Comparison of ENCODE assay signal across 10 cellular contexts in the genomic region with DNA sequence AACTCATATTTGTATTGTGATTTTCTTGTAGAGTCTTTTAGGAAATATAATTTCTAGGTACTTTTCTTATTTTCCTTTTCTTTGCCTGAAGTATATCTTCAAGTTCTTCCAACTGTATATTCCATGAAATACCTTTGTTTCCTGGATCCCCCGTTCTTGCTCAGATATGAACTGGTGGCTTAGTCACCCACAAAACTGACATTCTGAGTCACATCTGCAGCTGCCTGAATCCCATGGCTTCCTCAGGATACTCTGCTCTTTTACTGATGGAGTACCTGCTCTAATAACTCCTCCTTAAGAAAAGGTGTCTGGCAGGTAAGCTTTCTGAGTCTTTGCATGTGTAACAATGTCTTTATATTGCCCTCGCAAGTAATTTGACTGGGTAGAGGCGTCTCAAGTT. TPM values are rescaled to one million over a fixed set of nuclear protein-coding genes. Genes with fewer than 3 reads are reported as not detected.
DNase-seq lines count a peak whose midpoint lies in the region; ATAC-seq and TF ChIP-seq lines count a peak whose summit lies in the region.
"Not testable (repeated sequence)": the region's sequence is repeated elsewhere in the genome, so short reads cannot be mapped to it uniquely, and the experiment has no call there.
"Had no signal": no experiment of that assay in that cellular context is flagged by ENCODE, and none has a peak within 500 bp of the region (broad histone marks: within the 10 kb centered on the region; RNA-seq: fewer than 3 reads in every experiment).

No MANE protein-coding gene starts in this region.

- peaks cover 25% of the 10 kb centered on the region for H3K4me1 Mint-ChIP-seq in activated naive CD4-positive, alpha-beta T cell treated with anti-CD3 and anti-CD28 coated beads, Interleukin-2, amount 50 U/mL, for 24 hours
- peaks cover 44% of the 10 kb centered on the region for H3K4me1 Mint-ChIP-seq in dendritic cell treated with granulocyte-macrophage colony-stimulating factor and Interleukin-4, amounts not matched to agents 40 ng/mL and 50 ng/mL, for 4 days (ENCODE audit: low read depth)
- not testable (repeated sequence) for H3K4me1 Mint-ChIP-seq in memory B cell

- H3F3A ChIP-seq in smooth muscle cell (ENCODE audit: low read depth): not testable (repeated sequence)

- H3K4me1 ChIP-seq in IMR-90 (ENCODE audit: control insufficient read depth, insufficient read depth, low read length); RWPE2 (ENCODE audit: insufficient read depth, poor library complexity, severe bottlenecking); foreskin keratinocyte: not testable (repeated sequence)
- H3K4me1 ChIP-seq in smooth muscle cell (ENCODE audit: low read depth): peaks cover 14% of the 10 kb centered on the region

- H3K9me3 Mint-ChIP-seq in activated naive CD4-positive, alpha-beta T cell treated with anti-CD3 and anti-CD28 coated beads, Interleukin-2, amount 50 U/mL, for 24 hours; dendritic cell treated with granulocyte-macrophage colony-stimulating factor and Interleukin-4, amounts not matched to agents 40 ng/mL and 50 ng/mL, for 4 days; memory B cell: not testable (repeated sequence)

- not testable (repeated sequence) for H3K9me3 ChIP-seq in IMR-90 (ENCODE audit: control insufficient read depth, insufficient read depth, low read length); RWPE2 (ENCODE audit: severe bottlenecking); smooth muscle cell (replicated peaks; ENCODE audit: low read depth)

- not testable (repeated sequence) for TF ChIP-seq POLR2A in IMR-90 (IDR thresholded peaks at IDR 0.05; ENCODE audit: low read depth, low read length)

- not testable (repeated sequence) for TF ChIP-seq RAD21 in IMR-90 (IDR thresholded peaks at IDR 0.05; ENCODE audit: low read length)

- not testable (repeated sequence) for H3K79me2 ChIP-seq in smooth muscle cell (ENCODE audit: low read depth)

- peak; percentile 1 for DNase-seq in EH (ENCODE audit: low read depth)
- peak; percentile 43 for DNase-seq in IMR-90
- DNase-seq in RWPE2 (ENCODE audit: low spot score); memory B cell (ENCODE audit: low spot score in 2 of 2); smooth muscle cell (lab: John Stamatoyannopoulos, UW; ENCODE audit: unreplicated experiment): not testable (repeated sequence)
- DNase-seq in foreskin keratinocyte: peak in 1 of 2 donors; percentile 17

- not testable (repeated sequence) for H3K4ac ChIP-seq in IMR-90 (ENCODE audit: low read depth, low read length)

- in situ Hi-C loops in IMR-90 (cut with MboI; ENCODE audit: low sequenced_read_pairs): not testable (repeated sequence)

- H3K27ac ChIP-seq in IMR-90 (ENCODE audit: insufficient read depth, low read length); RWPE2 (ENCODE audit: poor library complexity, severe bottlenecking); foreskin keratinocyte: not testable (repeated sequence)
- H3K27ac ChIP-seq in smooth muscle cell (ENCODE audit: low read depth): peak overlapping the region; percentile 2

- ATAC-seq in IMR-90 (ENCODE audit: low read depth); memory B cell (ENCODE audit: low read depth): not testable (repeated sequence)
- ATAC-seq in RWPE2 (ENCODE audit: low read depth) (peak; percentile 63; the same call in 2 of the 3 replicates), foreskin keratinocyte (peak; percentile 84)

- CTCF ChIA-PET in IMR-90 (lab: Yijun Ruan, JAX): not testable (repeated sequence)

- not testable (repeated sequence) for H4K8ac ChIP-seq in IMR-90 (ENCODE audit: low read depth in 2 of 2, low read length in 2 of 2)

- H3K79me1 ChIP-seq in IMR-90 (ENCODE audit: low read depth in 1 of 2, low read length in 2 of 2): not testable (repeated sequence)

- not testable (repeated sequence) for H3K36me3 Mint-ChIP-seq in activated naive CD4-positive, alpha-beta T cell treated with anti-CD3 and anti-CD28 coated beads, Interleukin-2, amount 50 U/mL, for 24 hours; memory B cell
- H3K36me3 Mint-ChIP-seq in dendritic cell treated with granulocyte-macrophage colony-stimulating factor and Interleukin-4, amounts not matched to agents 40 ng/mL and 50 ng/mL, for 4 days (ENCODE audit: low read depth): peaks cover 86% of the 10 kb centered on the region

- H2AK9ac ChIP-seq in IMR-90 (replicated peaks; ENCODE audit: low read depth, low read length, poor library complexity): not testable (repeated sequence)

- no CpG with 5 or more reads among the region's 3 CpGs for WGBS in IMR-90 (ENCODE audit: extremely low coverage in 2 of 2, insufficient read length in 1 of 2), 2 experiments
- WGBS in smooth muscle cell (ENCODE audit: low lambda C conversion rate): 69% methylated on average over 3 of the region's 3 CpGs

- not testable (repeated sequence) for H4K20me1 ChIP-seq in IMR-90 (ENCODE audit: insufficient read depth, low read length); smooth muscle cell (ENCODE audit: low read depth)

- intact Hi-C loops in IMR-90 (cut with micrococcal nuclease); dendritic cell treated with granulocyte-macrophage colony-stimulating factor and Interleukin-4, amounts not matched to agents 40 ng/mL and 50 ng/mL, for 4 days (cut with micrococcal nuclease): not testable (repeated sequence)

- H2BK20ac ChIP-seq in IMR-90 (ENCODE audit: low read depth, low read length): not testable (repeated sequence)

- H3K56ac ChIP-seq in IMR-90 (ENCODE audit: extremely low read depth, insufficient read depth, low read length): not testable (repeated sequence)

- POLR2A ChIA-PET in IMR-90 (lab: Charles Lee; ENCODE audit: unreplicated experiment): not testable (repeated sequence)

- H4K91ac ChIP-seq in IMR-90 (ENCODE audit: insufficient read depth, low read depth, low read length): not testable (repeated sequence)

- H3K14ac ChIP-seq in IMR-90 (replicated peaks; ENCODE audit: low read depth, low read length): not testable (repeated sequence)

- H3K27me3 ChIP-seq in IMR-90 (ENCODE audit: control insufficient read depth, insufficient read depth, low read length); RWPE2 (ENCODE audit: insufficient read depth, poor library complexity, severe bottlenecking); foreskin keratinocyte; smooth muscle cell (ENCODE audit: low read depth): not testable (repeated sequence)

- H3K23ac ChIP-seq in IMR-90 (ENCODE audit: low read depth, low read length): not testable (repeated sequence)

- not testable (repeated sequence) for H2BK120ac ChIP-seq in IMR-90 (ENCODE audit: low read depth, low read length)

- not testable (repeated sequence) for H2AK5ac ChIP-seq in IMR-90 (ENCODE audit: low read depth, low read length)

- not testable (repeated sequence) for H3K4me2 ChIP-seq in IMR-90 (ENCODE audit: low read depth, low read length); smooth muscle cell

- not testable (repeated sequence) for H3K4me3 ChIP-seq in IMR-90 (ENCODE audit: insufficient read depth, low read depth, low read length); RWPE2 (ENCODE audit: severe bottlenecking); smooth muscle cell

- dilution Hi-C loops in IMR-90 (cut with HindIII; ENCODE audit: low sequenced_read_pairs, unreplicated experiment): not testable (repeated sequence)

- not testable (repeated sequence) for H3K9me1 ChIP-seq in IMR-90 (ENCODE audit: insufficient read depth, low read length)

- peak overlapping the region; percentile 69 for H3K27ac Mint-ChIP-seq in activated naive CD4-positive, alpha-beta T cell treated with anti-CD3 and anti-CD28 coated beads, Interleukin-2, amount 50 U/mL, for 24 hours
- peak overlapping the region; percentile 99 for H3K27ac Mint-ChIP-seq in dendritic cell treated with granulocyte-macrophage colony-stimulating factor and Interleukin-4, amounts not matched to agents 40 ng/mL and 50 ng/mL, for 4 days
- H3K27ac Mint-ChIP-seq in memory B cell: peak overlapping the region; percentile 47

- H3K36me3 ChIP-seq in IMR-90 (ENCODE audit: control insufficient read depth, insufficient read depth, low read length); RWPE2 (ENCODE audit: low read depth); smooth muscle cell (ENCODE audit: low read depth): not testable (repeated sequence)

- not testable (repeated sequence) for H3K27me3 Mint-ChIP-seq in activated naive CD4-positive, alpha-beta T cell treated with anti-CD3 and anti-CD28 coated beads, Interleukin-2, amount 50 U/mL, for 24 hours; dendritic cell treated with granulocyte-macrophage colony-stimulating factor and Interleukin-4, amounts not matched to agents 40 ng/mL and 50 ng/mL, for 4 days; memory B cell

- not testable (repeated sequence) for H3K4me3 Mint-ChIP-seq in activated naive CD4-positive, alpha-beta T cell treated with anti-CD3 and anti-CD28 coated beads, Interleukin-2, amount 50 U/mL, for 24 hours; dendritic cell treated with granulocyte-macrophage colony-stimulating factor and Interleukin-4, amounts not matched to agents 40 ng/mL and 50 ng/mL, for 4 days; memory B cell

- H3K18ac ChIP-seq in IMR-90 (ENCODE audit: low read depth, low read length): not testable (repeated sequence)

- H2BK5ac ChIP-seq in IMR-90 (ENCODE audit: low read depth, low read length, poor library complexity, severe bottlenecking): not testable (repeated sequence)

- H4K5ac ChIP-seq in IMR-90 (ENCODE audit: low read depth, low read length): not testable (repeated sequence)

- not testable (repeated sequence) for H2AFZ ChIP-seq in IMR-90 (replicated peaks; ENCODE audit: low read length, poor library complexity); smooth muscle cell (ENCODE audit: low read depth)

- not testable (repeated sequence) for BruUV-seq in IMR-90 (replicated peaks; lab: Mats Ljungman, UMichigan)

- H3K9ac ChIP-seq in IMR-90 (ENCODE audit: low read depth, low read length); smooth muscle cell (ENCODE audit: low read depth): not testable (repeated sequence)

- H2BK15ac ChIP-seq in IMR-90 (ENCODE audit: low read depth, low read length): not testable (repeated sequence)

- not testable (repeated sequence) for TF ChIP-seq CTCF in IMR-90 (conservative IDR thresholded peaks at IDR 0.05; ENCODE audit: low read depth, low read length); RWPE2 (IDR thresholded peaks at IDR 0.05; ENCODE audit: poor library complexity, severe bottlenecking); foreskin keratinocyte (conservative IDR thresholded peaks at IDR 0.05); smooth muscle cell (IDR thresholded peaks at IDR 0.05; ENCODE audit: borderline replicate concordance, insufficient read depth, poor library complexity, severe bottlenecking)

RNA-seq across cellular contexts. Expression of gene NEK3, which starts 4.5 kb away (rescaled TPM):
- 3.6 and 6.9 TPM in 2 replicates for total RNA-seq in IMR-90 (2012; rRNA removed)
- 7.5 and 9.2 TPM in 2 replicates for polyA plus RNA-seq in IMR-90 (2012; rRNA removed)
- 1.1 and 3.0 TPM in 2 replicates for polyA plus RNA-seq in IMR-90 (2012; cell fraction: cytosol; rRNA removed)
- 2.5 and 29.4 TPM in 2 replicates for polyA plus RNA-seq in IMR-90 (2012; cell fraction: nucleus; rRNA removed; ENCODE audit: low replicate concordance)
- 9.8 and 12.2 TPM in 2 replicates for total RNA-seq in foreskin keratinocyte
- polyA plus RNA-seq in foreskin keratinocyte: 8.7 and 9.0 TPM in 2 replicates
- total RNA-seq in smooth muscle cell: 24.4 and 24.5 TPM in 2 replicates
- 26.0 and 33.8 TPM in 2 replicates for polyA plus RNA-seq in smooth muscle cell

RNA-seq across cellular contexts. Expression of gene NEK5, which starts 35.0 kb away (rescaled TPM):
- total RNA-seq in IMR-90 (2012; rRNA removed) (under 0.01 TPM in 1 of 2 replicates, not detected in the other), foreskin keratinocyte (0.07 TPM in 1 of 2 replicates, not detected in the other), smooth muscle cell (0.04 and 0.18 TPM in 2 replicates)
- polyA plus RNA-seq in IMR-90 (2012; rRNA removed) (0.03 TPM in 1 of 2 replicates, not detected in the other), foreskin keratinocyte (0.01 and 0.02 TPM in 2 replicates), smooth muscle cell (0.29 and 0.43 TPM in 2 replicates)
- polyA plus RNA-seq in IMR-90 (2012; cell fraction: cytosol; rRNA removed): 0.01 TPM in 1 of 2 replicates, not detected in the other
- polyA plus RNA-seq in IMR-90 (2012; cell fraction: nucleus; rRNA removed; ENCODE audit: low replicate concordance): 0.07 TPM in 1 of 2 replicates, not detected in the other
- total RNA-seq: CD4-positive, CD25-positive, alpha-beta regulatory T cell; PC-9 had no signal

Comparison
In these comparisons a context has a peak if more than half of its experiments do, and no peak if none do; other contexts are left out.
1. H3K27ac Mint-ChIP-seq: peak in every context shown above with its lines; median percentile 99 in dendritic cell treated with granulocyte-macrophage colony-stimulating factor and Interleukin-4, amounts not matched to agents 40 ng/mL and 50 ng/mL, for 4 days; 69 in activated naive CD4-positive, alpha-beta T cell treated with anti-CD3 and anti-CD28 coated beads, Interleukin-2, amount 50 U/mL, for 24 hours; 47 in memory B cell.